8 cellular contexts compared by ENCODE assay signal in the genomic region with DNA sequence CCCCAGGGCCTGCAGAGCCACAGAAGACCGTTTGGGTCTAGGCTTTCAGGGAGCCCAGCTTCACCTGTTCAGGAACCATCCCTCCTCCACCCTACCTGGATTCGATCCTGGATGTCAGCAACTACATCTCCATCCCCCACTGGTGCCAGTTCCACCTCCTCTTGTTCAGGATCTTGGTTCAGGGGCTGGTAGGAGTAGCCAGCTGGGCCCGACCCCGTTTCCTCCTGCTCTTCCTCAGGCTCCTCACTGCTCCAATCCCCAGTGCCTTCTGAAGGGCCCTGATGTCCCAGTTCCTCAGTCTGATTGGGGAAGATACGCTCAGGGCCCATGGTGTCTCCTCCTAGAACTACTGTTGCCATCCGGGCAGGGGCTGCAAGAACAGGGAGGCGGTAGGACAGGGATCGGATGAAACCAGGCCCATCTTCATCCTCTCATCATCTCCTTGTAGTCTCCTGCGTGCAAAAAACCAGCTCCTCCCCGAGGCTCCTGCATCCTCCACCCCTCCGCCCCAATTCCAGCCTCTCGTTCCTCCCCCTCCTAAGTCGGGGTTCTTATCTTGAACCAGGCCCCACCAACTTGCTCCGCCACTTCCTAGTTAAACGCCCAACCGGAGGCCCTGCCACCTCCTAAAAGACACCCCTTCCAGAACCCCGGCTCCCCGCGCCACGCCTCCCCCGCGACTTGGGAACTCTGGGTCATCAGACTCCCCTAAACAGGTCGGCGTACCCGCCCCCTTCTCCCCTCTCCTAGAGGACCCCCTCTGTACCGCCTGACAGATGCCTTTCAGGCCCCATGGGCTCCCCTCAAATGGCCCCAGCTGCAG. TPM values are rescaled to one million over a fixed set of nuclear protein-coding genes. Genes with fewer than 3 reads are reported as not detected.
DNase-seq lines count a peak whose midpoint lies in the region; ATAC-seq and TF ChIP-seq lines count a peak whose summit lies in the region.

No MANE protein-coding gene starts in this region.

- CTCF ChIA-PET in activated naive CD4-positive, alpha-beta T cell treated with anti-CD3 and anti-CD28 coated beads for 36 hours (lab: Charles Lee): interaction anchor here (0.9 to 1.5 kb wide), 3 partner anchors 41 to 131 kb away, joined by 3 to 4 read pairs (median 3); a partner anchor contains a TSS
- CTCF ChIA-PET in activated CD4-positive, alpha-beta memory T cell treated with anti-CD3 and anti-CD28 coated beads for 36 hours (lab: Charles Lee): interaction anchor here (0.5 to 5.4 kb wide), 3 partner anchors 33 to 131 kb away, joined by 3 to 28 read pairs (median 7); no protein-coding TSS in a partner anchor

- peaks cover 0 to 53% of the 10 kb centered on the region in 2 donors for H3K36me3 ChIP-seq in gastrocnemius medialis

- in situ Hi-C loops in gastrocnemius medialis (cut with MboI; ENCODE audit: low sequenced_read_pairs in 4 of 4): loop anchor here in 1 of 4 donors (10.0 kb wide), 1 partner anchor 448 kb away; a partner anchor contains a TSS

- TF ChIP-seq POLR2A in gastrocnemius medialis (IDR thresholded peaks at IDR 0.05): no peak

- H3K27ac ChIP-seq in gastrocnemius medialis: peak overlapping the region; percentile 80 to 97 (median 93)

- H3K4me1 ChIP-seq in gastrocnemius medialis: peaks cover 47 to 51% of the 10 kb centered on the region in 2 donors

- H3K4me1 Mint-ChIP-seq in activated naive CD4-positive, alpha-beta T cell treated with anti-CD3 and anti-CD28 coated beads for 36 hours (ENCODE audit: low read depth): peaks cover 53% of the 10 kb centered on the region
- peaks cover 55% of the 10 kb centered on the region for H3K4me1 Mint-ChIP-seq in activated CD4-positive, alpha-beta memory T cell treated with anti-CD3 and anti-CD28 coated beads for 36 hours (ENCODE audit: low read depth)

- no peaks in the 10 kb centered on the region for H3K27me3 ChIP-seq in gastrocnemius medialis

- POLR2A ChIA-PET in activated CD4-positive, alpha-beta memory T cell treated with anti-CD3 and anti-CD28 coated beads for 36 hours (lab: Charles Lee): interaction anchor here (0.8 to 3.2 kb wide), 12 partner anchors 9 to 84 kb away, joined by 3 to 15 read pairs (median 5); a partner anchor contains a TSS

- H3K9me3 ChIP-seq in gastrocnemius medialis: no peaks in the 10 kb centered on the region

- DNase-seq in activated naive CD4-positive, alpha-beta T cell treated with anti-CD3 and anti-CD28 coated beads for 36 hours: no peak
- no peak for DNase-seq in activated naive CD4-positive, alpha-beta T cell (lab: John Stamatoyannopoulos, UW)
- DNase-seq in activated CD4-positive, alpha-beta memory T cell treated with anti-CD3 and anti-CD28 coated beads for 36 hours: no peak
- DNase-seq in left cardiac atrium (no peak), gastrocnemius medialis (no peak), NK-92 (lab: John Stamatoyannopoulos, UW; ENCODE audit: unreplicated experiment) (no peak), COLO829 (ENCODE audit: low spot score) (no peak)

- H3K9me3 Mint-ChIP-seq in activated naive CD4-positive, alpha-beta T cell treated with anti-CD3 and anti-CD28 coated beads for 36 hours: no peaks in the 10 kb centered on the region
- no peaks in the 10 kb centered on the region for H3K9me3 Mint-ChIP-seq in activated CD4-positive, alpha-beta memory T cell treated with anti-CD3 and anti-CD28 coated beads for 36 hours

- intact Hi-C loops in activated naive CD4-positive, alpha-beta T cell treated with anti-CD3 and anti-CD28 coated beads for 36 hours (cut with micrococcal nuclease): loop anchor here (1.0 kb wide), 2 partner anchors 8 to 34 kb away; a partner anchor contains a TSS
- intact Hi-C loops in activated CD4-positive, alpha-beta memory T cell treated with anti-CD3 and anti-CD28 coated beads for 36 hours (cut with micrococcal nuclease): loop anchor here (5.0 kb wide), 2 partner anchors 111 to 414 kb away; a partner anchor contains a TSS
- intact Hi-C loops in left cardiac atrium (cut with DNase I): no loop called here
- intact Hi-C loops in gastrocnemius medialis (cut with DNase I; ENCODE audit: low total_unique reads): loop anchor here (2.0 to 10.0 kb wide), 4 partner anchors 28 to 1278 kb away; a partner anchor contains a TSS

- peak overlapping the region; percentile 77 to 90 (median 82) for H3K4me3 ChIP-seq in gastrocnemius medialis

- no peak for TF ChIP-seq CTCF in gastrocnemius medialis (IDR thresholded peaks at IDR 0.05 in 4 of 5, conservative IDR thresholded peaks at IDR 0.05 in 1 of 5)

- no peaks in the 10 kb centered on the region for H3K27me3 Mint-ChIP-seq in activated naive CD4-positive, alpha-beta T cell treated with anti-CD3 and anti-CD28 coated beads for 36 hours (ENCODE audit: low read depth)
- no peaks in the 10 kb centered on the region for H3K27me3 Mint-ChIP-seq in activated CD4-positive, alpha-beta memory T cell treated with anti-CD3 and anti-CD28 coated beads for 36 hours

- ATAC-seq in HG03571 (IDR thresholded peaks at IDR 0.05; ENCODE audit: unreplicated experiment) (peak; percentile 1), left cardiac atrium (peak; percentile 5 to 20), gastrocnemius medialis (peak in 1 of 2 donors; percentile 3)

- peak overlapping the region; percentile 88 for H3K27ac Mint-ChIP-seq in activated naive CD4-positive, alpha-beta T cell treated with anti-CD3 and anti-CD28 coated beads for 36 hours
- peak overlapping the region; percentile 87 for H3K27ac Mint-ChIP-seq in activated CD4-positive, alpha-beta memory T cell treated with anti-CD3 and anti-CD28 coated beads for 36 hours

- H3K4me3 Mint-ChIP-seq in activated naive CD4-positive, alpha-beta T cell treated with anti-CD3 and anti-CD28 coated beads for 36 hours: peak overlapping the region; percentile 95
- H3K4me3 Mint-ChIP-seq in activated CD4-positive, alpha-beta memory T cell treated with anti-CD3 and anti-CD28 coated beads for 36 hours: peak overlapping the region; percentile 94

- peaks cover 22% of the 10 kb centered on the region for H3K36me3 Mint-ChIP-seq in activated naive CD4-positive, alpha-beta T cell treated with anti-CD3 and anti-CD28 coated beads for 36 hours (ENCODE audit: low read depth)
- peaks cover 46% of the 10 kb centered on the region for H3K36me3 Mint-ChIP-seq in activated CD4-positive, alpha-beta memory T cell treated with anti-CD3 and anti-CD28 coated beads for 36 hours

RNA-seq across cellular contexts. Expression of a gene that starts 0.5 kb away (rescaled TPM):
- total RNA-seq in activated naive CD4-positive, alpha-beta T cell treated with anti-CD3 and anti-CD28 coated beads for 36 hours: 10 to 100 TPM; 80.6 to 85.1 TPM
- total RNA-seq in activated CD4-positive, alpha-beta memory T cell treated with anti-CD3 and anti-CD28 coated beads for 36 hours: 10 to 100 TPM; 90.2 to 94.4 TPM
- total RNA-seq in left cardiac atrium: 10 to 100 TPM; 31.9 to 37.6 TPM
- total RNA-seq in gastrocnemius medialis: 10 to 100 TPM; 25.0 to 33.5 (median 25.9) TPM

RNA-seq across cellular contexts. Expression of a gene that starts 0.8 kb away (rescaled TPM):
- total RNA-seq in activated naive CD4-positive, alpha-beta T cell treated with anti-CD3 and anti-CD28 coated beads for 36 hours: 10 to 100 TPM; 58.6 to 58.9 TPM
- 10 to 100 TPM; 48.1 to 52.3 TPM for total RNA-seq in activated CD4-positive, alpha-beta memory T cell treated with anti-CD3 and anti-CD28 coated beads for 36 hours
- total RNA-seq in left cardiac atrium (100 to 1,000 TPM in 1 of 2 donors, 10 to 100 TPM in 1; 81.5 to 113 TPM), gastrocnemius medialis (100 to 1,000 TPM in 2 of 4 donors, 10 to 100 TPM in 2; 66.5 to 164 (median 119) TPM)

RNA-seq across cellular contexts. Expression of a gene that starts 8.2 kb away (rescaled TPM):
- 10 to 100 TPM; 31.0 to 32.7 TPM for total RNA-seq in activated naive CD4-positive, alpha-beta T cell treated with anti-CD3 and anti-CD28 coated beads for 36 hours
- total RNA-seq in activated CD4-positive, alpha-beta memory T cell treated with anti-CD3 and anti-CD28 coated beads for 36 hours: 10 to 100 TPM; 54.0 to 55.6 TPM
- total RNA-seq in left cardiac atrium (10 to 100 TPM; 24.7 to 37.0 TPM), gastrocnemius medialis (10 to 100 TPM; 37.7 to 64.3 (median 51.0) TPM)

RNA-seq across cellular contexts. Expression of a gene that starts 28.9 kb away (rescaled TPM):
- total RNA-seq in activated naive CD4-positive, alpha-beta T cell treated with anti-CD3 and anti-CD28 coated beads for 36 hours: 10 to 100 TPM; 52.4 to 54.4 TPM
- total RNA-seq in activated CD4-positive, alpha-beta memory T cell treated with anti-CD3 and anti-CD28 coated beads for 36 hours: 10 to 100 TPM; 59.1 to 60.2 TPM
- total RNA-seq in left cardiac atrium: 10 to 100 TPM; 25.2 to 30.2 TPM
- total RNA-seq in gastrocnemius medialis: 10 to 100 TPM; 44.3 to 68.2 (median 52.6) TPM

RNA-seq across cellular contexts. Expression of a gene that starts 34.2 kb away (rescaled TPM):
- total RNA-seq in activated naive CD4-positive, alpha-beta T cell treated with anti-CD3 and anti-CD28 coated beads for 36 hours: 10 to 100 TPM; 17.1 to 18.2 TPM
- total RNA-seq in activated CD4-positive, alpha-beta memory T cell treated with anti-CD3 and anti-CD28 coated beads for 36 hours: 10 to 100 TPM; 25.6 to 26.4 TPM
- 10 to 100 TPM; 15.0 to 25.6 TPM for total RNA-seq in left cardiac atrium
- total RNA-seq in gastrocnemius medialis: 10 to 100 TPM in 2 of 4 donors, 1 to 10 TPM in 2; 7.4 to 45.1 (median 12.6) TPM

Comparison
In these comparisons a context has a peak if more than half of its experiments do, and no peak if none do; other contexts are left out.
1. intact Hi-C loops: an anchor here in activated naive CD4-positive, alpha-beta T cell treated with anti-CD3 and anti-CD28 coated beads for 36 hours (1.0 kb wide), activated CD4-positive, alpha-beta memory T cell treated with anti-CD3 and anti-CD28 coated beads for 36 hours (5.0 kb wide) and gastrocnemius medialis (2.0 to 10.0 kb wide); none called in left cardiac atrium.